Comparison of ENCODE assay signal across 25 cellular contexts in genomic region chr20:49418156-49418555, GRCh38.
"Had no signal": no experiment of that assay in that cellular context is flagged by ENCODE, and none has a peak within 500 bp of the region (broad histone marks: within the 10 kb centered on the region; RNA-seq: fewer than 3 reads in every experiment).

No MANE protein-coding gene starts in this region.

- H3K9me3 ChIP-seq: colonic mucosa, right lobe of liver, thoracic aorta, upper lobe of right lung had no signal

- H3K27me3 ChIP-seq: colonic mucosa, right lobe of liver had no signal

- ATAC-seq: activated T-cell treated with anti-CD3 and anti-CD28 coated beads, Interleukin-2, amount 50 U/mL, for 72 hours; foreskin keratinocyte; stimulated activated memory B cell treated with anti-CD40 and anti-IgM and Interleukin-4, amounts not matched to agents 10 μg/mL and 1 μg/mL and 100 μg/mL, for 72 hours; upper lobe of right lung had no signal

- H3K4me3 Mint-ChIP-seq: activated CD4-positive, alpha-beta memory T cell treated with anti-CD3 and anti-CD28 coated beads for 36 hours; activated naive CD4-positive, alpha-beta T cell treated with anti-CD3 and anti-CD28 coated beads for 36 hours; activated naive CD8-positive, alpha-beta T cell treated with anti-CD3 and anti-CD28 coated beads, Interleukin-2, amount 10 ng/mL, durations not matched to agents 7 days and 5 days; activated T-cell treated with anti-CD3 and anti-CD28 coated beads, Interleukin-2, amount 50 U/mL, for 72 hours; nephron progenitor cell; stimulated activated memory B cell treated with anti-CD40 and anti-IgM and Interleukin-4, amounts not matched to agents 10 μg/mL and 1 μg/mL and 100 μg/mL, for 72 hours; T-helper 1 cell treated with Interleukin-12 subunit alpha and Interleukin-12 subunit beta and Interleukin-4 antibody, amounts not matched to agents 30 μg/mL and 1 μg/mL, for 36 hours had no signal

- H3K4me1 ChIP-seq: colonic mucosa, foreskin keratinocyte, parathyroid adenoma, right lobe of liver, upper lobe of right lung had no signal

- H3K9ac ChIP-seq: parathyroid adenoma had no signal

- H3K4me3 ChIP-seq: colonic mucosa, right lobe of liver, thoracic aorta, upper lobe of right lung had no signal

- H3K36me3 ChIP-seq: colonic mucosa, right lobe of liver, thoracic aorta, upper lobe of right lung had no signal

- H3K27ac ChIP-seq: colonic mucosa, foreskin keratinocyte, parathyroid adenoma, right lobe of liver, thoracic aorta, upper lobe of right lung had no signal

- H3K4me1 Mint-ChIP-seq: activated naive CD8-positive, alpha-beta T cell treated with anti-CD3 and anti-CD28 coated beads, Interleukin-2, amount 10 ng/mL, durations not matched to agents 7 days and 5 days; stimulated activated memory B cell treated with anti-CD40 and anti-IgM and Interleukin-4, amounts not matched to agents 10 μg/mL and 1 μg/mL and 100 μg/mL, for 72 hours had no signal

- DNase-seq: activated CD4-positive, alpha-beta memory T cell treated with anti-CD3 and anti-CD28 coated beads for 36 hours; activated CD4-positive, alpha-beta T cell treated with anti-CD3 and anti-CD28 coated beads for 48 hours; activated CD4-positive, CD25-positive, alpha-beta regulatory T cell; activated effector memory CD4-positive, alpha-beta T cell treated with Interleukin-2 at 50 U/mL for 16 hours; activated naive CD4-positive, alpha-beta T cell treated with anti-CD3 and anti-CD28 coated beads for 36 hours; activated naive CD8-positive, alpha-beta T cell treated with anti-CD3 and anti-CD28 coated beads, Interleukin-2, amount 10 ng/mL, durations not matched to agents 7 days and 5 days; activated T-cell treated with anti-CD3 and anti-CD28 coated beads, Interleukin-2, amount 50 U/mL, for 72 hours; amniotic stem cell; colonic mucosa; foreskin keratinocyte; hippocampal formation; kidney glomerular epithelial cell; left ventricle myocardium superior; mammary epithelial cell; midbrain; nephron progenitor cell; right lobe of liver; small intestine; stimulated activated CD4-positive, alpha-beta T cell treated with anti-CD3 and anti-CD28 coated beads, Interleukin-15, amount 100 ng/mL, for 24 hours; T1000; upper lobe of right lung had no signal

- H3K27ac Mint-ChIP-seq: activated CD4-positive, alpha-beta memory T cell treated with anti-CD3 and anti-CD28 coated beads for 36 hours; activated naive CD4-positive, alpha-beta T cell treated with anti-CD3 and anti-CD28 coated beads for 36 hours; activated naive CD8-positive, alpha-beta T cell treated with anti-CD3 and anti-CD28 coated beads, Interleukin-2, amount 10 ng/mL, durations not matched to agents 7 days and 5 days; activated T-cell treated with anti-CD3 and anti-CD28 coated beads, Interleukin-2, amount 50 U/mL, for 72 hours; nephron progenitor cell; stimulated activated memory B cell treated with anti-CD40 and anti-IgM and Interleukin-4, amounts not matched to agents 10 μg/mL and 1 μg/mL and 100 μg/mL, for 72 hours; T-helper 1 cell treated with Interleukin-12 subunit alpha and Interleukin-12 subunit beta and Interleukin-4 antibody, amounts not matched to agents 30 μg/mL and 1 μg/mL, for 36 hours had no signal

- H3K36me3 Mint-ChIP-seq: activated CD4-positive, alpha-beta memory T cell treated with anti-CD3 and anti-CD28 coated beads for 36 hours; activated naive CD8-positive, alpha-beta T cell treated with anti-CD3 and anti-CD28 coated beads, Interleukin-2, amount 10 ng/mL, durations not matched to agents 7 days and 5 days; stimulated activated memory B cell treated with anti-CD40 and anti-IgM and Interleukin-4, amounts not matched to agents 10 μg/mL and 1 μg/mL and 100 μg/mL, for 72 hours had no signal

- H3K9me3 Mint-ChIP-seq: activated CD4-positive, alpha-beta memory T cell treated with anti-CD3 and anti-CD28 coated beads for 36 hours; activated naive CD4-positive, alpha-beta T cell treated with anti-CD3 and anti-CD28 coated beads for 36 hours; activated naive CD8-positive, alpha-beta T cell treated with anti-CD3 and anti-CD28 coated beads, Interleukin-2, amount 10 ng/mL, durations not matched to agents 7 days and 5 days; activated T-cell treated with anti-CD3 and anti-CD28 coated beads, Interleukin-2, amount 50 U/mL, for 72 hours; stimulated activated memory B cell treated with anti-CD40 and anti-IgM and Interleukin-4, amounts not matched to agents 10 μg/mL and 1 μg/mL and 100 μg/mL, for 72 hours; T-helper 1 cell treated with Interleukin-12 subunit alpha and Interleukin-12 subunit beta and Interleukin-4 antibody, amounts not matched to agents 30 μg/mL and 1 μg/mL, for 36 hours had no signal
